9 cellular contexts compared by ENCODE assay signal in genomic region chr19:45999653-46000121, GRCh38. TPM values are rescaled to one million over a fixed set of nuclear protein-coding genes. Genes with fewer than 3 reads are reported as not detected.
A peak's percentile ranks its signal among the peaks of the same experiment; 100 is the strongest.
DNase-seq lines count a peak whose midpoint lies in the region; ATAC-seq and TF ChIP-seq lines count a peak whose summit lies in the region.
"Had no signal": no experiment of that assay in that cellular context is flagged by ENCODE, and none has a peak within 500 bp of the region (broad histone marks: within the 10 kb centered on the region; RNA-seq: fewer than 3 reads in every experiment).

No MANE protein-coding gene starts in this region.

- peak overlapping the region; percentile 31 for H3K4me3 ChIP-seq in fibroblast of the aortic adventitia (ENCODE audit: low read depth, low read length)
- no peak overlapping the region for H3K4me3 ChIP-seq in mammary epithelial cell (replicated peaks in 1 of 3; ENCODE audit: insufficient read depth in 1 of 3, low read depth in 2 of 3, low read length in 3 of 3)

- POLR2A ChIA-PET in RWPE1 (lab: Yijun Ruan, JAX; ENCODE audit: low non-redundant PET): no interaction called here

- H3K27me3 Mint-ChIP-seq in activated naive CD4-positive, alpha-beta T cell treated with anti-CD3 and anti-CD28 coated beads for 36 hours (ENCODE audit: low read depth): peaks cover 3% of the 10 kb centered on the region
- H3K27me3 Mint-ChIP-seq in stimulated activated memory B cell treated with anti-CD40 and anti-IgM and Interleukin-4, amounts not matched to agents 10 μg/mL and 1 μg/mL and 100 μg/mL, for 72 hours: peaks cover 26% of the 10 kb centered on the region

- no peaks in the 10 kb centered on the region for H3K27me3 ChIP-seq in mammary epithelial cell (ENCODE audit: insufficient read depth, low read length)

- no peak overlapping the region for H3K27ac Mint-ChIP-seq in activated naive CD4-positive, alpha-beta T cell treated with anti-CD3 and anti-CD28 coated beads for 36 hours
- H3K27ac Mint-ChIP-seq in stimulated activated memory B cell treated with anti-CD40 and anti-IgM and Interleukin-4, amounts not matched to agents 10 μg/mL and 1 μg/mL and 100 μg/mL, for 72 hours: no peak overlapping the region

- in situ Hi-C loops in mammary epithelial cell (cut with MboI; ENCODE audit: low sequenced_read_pairs in 2 of 2): no loop called here

- TF ChIP-seq CTCF in fibroblast of the aortic adventitia (IDR thresholded peaks at IDR 0.05; ENCODE audit: insufficient read depth, low read length) (no peak), mammary epithelial cell (conservative IDR thresholded peaks at IDR 0.05 in 1 of 2, IDR thresholded peaks at IDR 0.05 in 1 of 2; ENCODE audit: extremely low read depth in 1 of 2, insufficient read depth in 1 of 2, low read depth in 1 of 2, low read length in 2 of 2) (no peak), RWPE1 (conservative IDR thresholded peaks at IDR 0.05; ENCODE audit: low read depth) (no peak)

- peaks cover 35% of the 10 kb centered on the region for H3K4me1 Mint-ChIP-seq in activated naive CD4-positive, alpha-beta T cell treated with anti-CD3 and anti-CD28 coated beads for 36 hours (ENCODE audit: low read depth)
- H3K4me1 Mint-ChIP-seq in stimulated activated memory B cell treated with anti-CD40 and anti-IgM and Interleukin-4, amounts not matched to agents 10 μg/mL and 1 μg/mL and 100 μg/mL, for 72 hours: peaks cover 27% of the 10 kb centered on the region

- no TSS peak for BruUV-seq in mammary epithelial cell (replicated peaks; lab: Mats Ljungman, UMichigan)

- dilution Hi-C loops in mammary epithelial cell (cut with HindIII; ENCODE audit: low sequenced_read_pairs): loop anchor here (5.0 kb wide), 3 partner anchors 68 to 97 kb away; partner anchors contain the start of gene MYPOP

- H4K20me1 ChIP-seq in mammary epithelial cell (ENCODE audit: insufficient read depth, low read length): no peaks in the 10 kb centered on the region

- H3K36me3 Mint-ChIP-seq in activated naive CD4-positive, alpha-beta T cell treated with anti-CD3 and anti-CD28 coated beads for 36 hours (ENCODE audit: low read depth): peaks cover 6% of the 10 kb centered on the region
- peaks cover 41% of the 10 kb centered on the region for H3K36me3 Mint-ChIP-seq in stimulated activated memory B cell treated with anti-CD40 and anti-IgM and Interleukin-4, amounts not matched to agents 10 μg/mL and 1 μg/mL and 100 μg/mL, for 72 hours

- H3K36me3 ChIP-seq in mammary epithelial cell (ENCODE audit: insufficient read depth, low read length): no peaks in the 10 kb centered on the region

- peaks cover 13% of the 10 kb centered on the region for H3K79me2 ChIP-seq in mammary epithelial cell (ENCODE audit: insufficient read depth, low read length)

- CTCF ChIA-PET in activated naive CD4-positive, alpha-beta T cell treated with anti-CD3 and anti-CD28 coated beads for 36 hours (lab: Charles Lee): interaction anchor here (0.6 to 1.0 kb wide), 2 partner anchors 10 to 230 kb away, joined by 3 to 4 read pairs; partner anchors contain the start of gene SIX5
- CTCF ChIA-PET in mammary epithelial cell (lab: Charles Lee; ENCODE audit: low non-redundant PET) (no interaction called here), RWPE1 (lab: Yijun Ruan, JAX) (no interaction called here)

- H3K27ac ChIP-seq in mammary epithelial cell (ENCODE audit: insufficient read depth, low read depth, low read length) (no peak overlapping the region), RWPE1 (no peak overlapping the region)

- no peak for ATAC-seq in stimulated activated memory B cell treated with anti-CD40 and anti-IgM and Interleukin-4, amounts not matched to agents 10 μg/mL and 1 μg/mL and 100 μg/mL, for 72 hours
- ATAC-seq in GM21367 (IDR thresholded peaks at IDR 0.05; ENCODE audit: unreplicated experiment): no peak

- no peaks in the 10 kb centered on the region for H3K9me3 Mint-ChIP-seq in activated naive CD4-positive, alpha-beta T cell treated with anti-CD3 and anti-CD28 coated beads for 36 hours
- H3K9me3 Mint-ChIP-seq in stimulated activated memory B cell treated with anti-CD40 and anti-IgM and Interleukin-4, amounts not matched to agents 10 μg/mL and 1 μg/mL and 100 μg/mL, for 72 hours: no peaks in the 10 kb centered on the region

- peak; percentile 30 for DNase-seq in activated naive CD4-positive, alpha-beta T cell treated with anti-CD3 and anti-CD28 coated beads for 36 hours
- DNase-seq in activated naive CD4-positive, alpha-beta T cell treated with Interleukin-2 at 50 U/mL for 16 hours: no peak
- DNase-seq in SK-N-DZ (ENCODE audit: low spot score): peak; percentile 54
- DNase-seq in fibroblast of the aortic adventitia (ENCODE audit: low read depth): peak; percentile 33
- DNase-seq in mammary epithelial cell: no peak
- DNase-seq in RWPE1 (ENCODE audit: low spot score): no peak
- DNase-seq: T1000 had no signal

- 52% methylated on average over 11 of the region's 14 CpGs for WGBS in mammary epithelial cell (ENCODE audit: low coverage, missing lambda C conversion rate)

- H2AFZ ChIP-seq in mammary epithelial cell (ENCODE audit: low read depth, low read length): no peak overlapping the region

- H3K4me2 ChIP-seq in mammary epithelial cell (ENCODE audit: insufficient read depth, low read depth, low read length): no peak overlapping the region

- intact Hi-C loops in activated naive CD4-positive, alpha-beta T cell treated with anti-CD3 and anti-CD28 coated beads for 36 hours (cut with micrococcal nuclease): no loop called here
- intact Hi-C loops in mammary epithelial cell (cut with micrococcal nuclease): loop anchor here (5.0 kb wide), 2 partner anchors 97 to 112 kb away; partner anchors contain the start of genes IRF2BP1 and MYPOP

- peak overlapping the region; percentile 19 for H3K4me3 Mint-ChIP-seq in activated naive CD4-positive, alpha-beta T cell treated with anti-CD3 and anti-CD28 coated beads for 36 hours
- H3K4me3 Mint-ChIP-seq in stimulated activated memory B cell treated with anti-CD40 and anti-IgM and Interleukin-4, amounts not matched to agents 10 μg/mL and 1 μg/mL and 100 μg/mL, for 72 hours: peak overlapping the region; percentile 46

- H3K4me1 ChIP-seq in mammary epithelial cell (ENCODE audit: insufficient read depth, low read length): peaks cover 4% of the 10 kb centered on the region

- H3K9ac ChIP-seq in mammary epithelial cell (ENCODE audit: insufficient read depth, low read length): no peak overlapping the region

- H3K9me3 ChIP-seq in mammary epithelial cell (replicated peaks; ENCODE audit: insufficient read depth, low read length): no peaks in the 10 kb centered on the region

RNA-seq across cellular contexts. Expression of gene CCDC61, which starts 4.4 kb away (rescaled TPM):
- 10 to 100 TPM; 26.4 to 29.3 TPM for total RNA-seq in activated naive CD4-positive, alpha-beta T cell treated with anti-CD3 and anti-CD28 coated beads for 36 hours
- 4.8 and 7.0 TPM in 2 replicates for polyA plus RNA-seq in SK-N-DZ (2014; cell fraction: cytosol; rRNA removed)
- 17.0 and 17.9 TPM in 2 replicates for polyA plus RNA-seq in SK-N-DZ (2014; cell fraction: nucleus; rRNA removed)
- total RNA-seq in fibroblast of the aortic adventitia (ENCODE audit: low replicate concordance): 5.4 and 5.7 TPM in 2 replicates
- 10 to 100 TPM in 1 of 2 donors, 1 to 10 TPM in 1; 3.3 to 14.8 TPM for total RNA-seq in mammary epithelial cell
- polyA plus RNA-seq in mammary epithelial cell: 6.4 TPM
- polyA minus RNA-seq in mammary epithelial cell: 1.7 TPM

RNA-seq across cellular contexts. Expression of gene PGLYRP1, which starts 23.2 kb away (rescaled TPM):
- total RNA-seq in activated naive CD4-positive, alpha-beta T cell treated with anti-CD3 and anti-CD28 coated beads for 36 hours: not detected
- not detected in 2 replicates for polyA plus RNA-seq in SK-N-DZ (2014; cell fraction: cytosol; rRNA removed)
- polyA plus RNA-seq in SK-N-DZ (2014; cell fraction: nucleus; rRNA removed): not detected in 2 replicates
- total RNA-seq in fibroblast of the aortic adventitia (ENCODE audit: low replicate concordance) (not detected in 2 replicates), mammary epithelial cell (not detected)
- polyA plus RNA-seq in mammary epithelial cell: not detected
- not detected for polyA minus RNA-seq in mammary epithelial cell

RNA-seq across cellular contexts. Expression of gene NOVA2, which starts 26.0 kb away (rescaled TPM):
- total RNA-seq in activated naive CD4-positive, alpha-beta T cell treated with anti-CD3 and anti-CD28 coated beads for 36 hours: not detected
- 2.9 and 3.0 TPM in 2 replicates for polyA plus RNA-seq in SK-N-DZ (2014; cell fraction: cytosol; rRNA removed)
- polyA plus RNA-seq in SK-N-DZ (2014; cell fraction: nucleus; rRNA removed): 1.1 and 3.3 TPM in 2 replicates
- total RNA-seq in fibroblast of the aortic adventitia (ENCODE audit: low replicate concordance) (under 0.01 and 0.27 TPM in 2 replicates), mammary epithelial cell (not detected)
- polyA plus RNA-seq in mammary epithelial cell: 0.01 TPM
- polyA minus RNA-seq in mammary epithelial cell: not detected

RNA-seq across cellular contexts. Expression of gene IGFL4, which starts 41.1 kb away (rescaled TPM):
- not detected for total RNA-seq in activated naive CD4-positive, alpha-beta T cell treated with anti-CD3 and anti-CD28 coated beads for 36 hours
- polyA plus RNA-seq in SK-N-DZ (2014; cell fraction: cytosol; rRNA removed): not detected in 2 replicates
- polyA plus RNA-seq in SK-N-DZ (2014; cell fraction: nucleus; rRNA removed): 0.07 TPM in 1 of 2 replicates, not detected in the other
- total RNA-seq in fibroblast of the aortic adventitia (ENCODE audit: low replicate concordance) (0.27 and 0.74 TPM in 2 replicates), mammary epithelial cell (1 to 10 TPM in 1 of 2 donors, not detected in 1; 1.5 TPM)
- polyA plus RNA-seq in mammary epithelial cell: not detected
- not detected for polyA minus RNA-seq in mammary epithelial cell

Comparison
In these comparisons a context has a peak if more than half of its experiments do, and no peak if none do; other contexts are left out.
1. DNase-seq: peak in activated naive CD4-positive, alpha-beta T cell treated with anti-CD3 and anti-CD28 coated beads for 36 hours (single experiment), SK-N-DZ (single experiment) and fibroblast of the aortic adventitia (single experiment); none in activated naive CD4-positive, alpha-beta T cell treated with Interleukin-2 at 50 U/mL for 16 hours (single experiment), mammary epithelial cell (single experiment) and RWPE1 (single experiment).